ENCODE assay signal across 22 cellular contexts in genomic region chr2:101833890-101834523, GRCh38.
"Had no signal": no experiment of that assay in that cellular context is flagged by ENCODE, and none has a peak within 500 bp of the region (broad histone marks: within the 10 kb centered on the region; RNA-seq: fewer than 3 reads in every experiment).

No MANE protein-coding gene starts in this region.

- H3K9ac ChIP-seq: SK-N-SH had no signal

- H3K4me3 ChIP-seq: MG63 had no signal

- H3K27me3 ChIP-seq: MG63 had no signal

- DNase-seq: Karpas-422, KG1, MG63, NCI-H1092, NCI-H1105 treated with DMSO at 0.1 percent for 48 hours, NCI-H1417 treated with DMSO at 0.1 percent for 48 hours, NCI-H146, NCI-H1694 treated with DMSO at 0.1 percent for 48 hours, NCI-H2081 treated with DMSO at 0.1 percent for 48 hours, NCI-H2171, NCI-H226, NCI-H446, NCI-H510A, NCI-H524 treated with DMSO at 0.1 percent for 48 hours, NCI-H69, NCI-H774, PC-3, SHP77, SK-N-SH, SW 1271 had no signal

- H3K4me2 ChIP-seq: SK-N-SH had no signal

- H3K9me3 ChIP-seq: MG63, SK-N-SH had no signal

- ATAC-seq: Panc1, PC-3 had no signal

- H3K27ac ChIP-seq: RWPE1 had no signal

- H3K9me2 ChIP-seq: SK-N-SH had no signal
